ENCODE assay signal across 1 cellular context in the genomic region with DNA sequence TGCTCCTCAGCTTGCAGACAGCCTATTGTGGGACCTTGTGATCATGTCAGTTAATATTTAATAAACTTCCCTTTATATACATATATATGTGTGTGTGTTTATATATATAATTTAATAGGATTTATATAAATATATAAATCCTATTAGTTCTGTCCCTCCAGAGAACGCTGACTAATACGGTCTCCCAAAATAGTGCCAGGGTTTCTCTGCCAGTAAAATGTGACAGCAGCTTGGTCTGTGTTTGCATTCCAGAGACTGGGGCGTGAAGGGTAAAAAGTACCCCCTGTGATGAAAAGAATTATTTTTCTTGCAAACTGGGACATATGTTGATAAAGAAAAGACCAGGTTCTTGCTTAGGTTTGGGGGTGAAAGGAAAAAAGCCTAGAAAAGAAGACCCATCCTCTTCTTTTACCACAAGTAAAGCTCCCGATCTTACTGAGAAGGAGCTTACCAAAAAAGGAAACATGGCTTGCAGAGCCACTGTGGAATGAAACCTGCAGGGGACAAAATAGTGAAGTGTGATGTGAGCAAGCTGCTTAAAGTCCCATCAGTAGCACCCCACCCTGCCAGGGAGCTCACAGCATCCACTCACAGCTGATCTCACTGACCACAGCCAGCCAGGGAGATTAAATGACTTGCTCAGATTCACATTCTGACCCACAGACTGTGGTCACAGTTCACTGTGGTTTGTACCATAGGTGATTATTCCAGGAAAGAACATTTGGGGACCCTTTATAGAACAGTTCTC.
TF ChIP-seq lines count a peak whose summit lies in the region.

No MANE protein-coding gene starts in this region.

TF ChIP-seq in GM12878, 131 proteins besides CTCF, POLR2A, EP300 and RAD21 (continued from another document):
- TF ChIP-seq E4F1 (IDR thresholded peaks at IDR 0.05; ENCODE audit: borderline replicate concordance, partially characterized antibody) (no peak), IKZF2 (IDR thresholded peaks at IDR 0.05) (peak in 1 of 2 experiments; percentile 15; a peak in 1 of 4 replicates), IKZF1 (conservative IDR thresholded peaks at IDR 0.05) (0 out of 2 replicates have a peak, but pooled peaks have one; percentile 28), SREBF2 (IDR thresholded peaks at IDR 0.05; ENCODE audit: low read length) (no peak), RUNX3 (IDR thresholded peaks at IDR 0.05; ENCODE audit: low read length) (peak; percentile 69)
TF ChIP-seq in GM12878: peak in this region for 3.
